ENCODE assay signal across 25 cellular contexts in genomic region chr2:21715865-21716264, GRCh38.
A peak's percentile ranks its signal among the peaks of the same experiment; 100 is the strongest.
DNase-seq lines count a peak whose midpoint lies in the region; ATAC-seq and TF ChIP-seq lines count a peak whose summit lies in the region.
"Had no signal": no experiment of that assay in that cellular context is flagged by ENCODE, and none has a peak within 500 bp of the region (broad histone marks: within the 10 kb centered on the region; RNA-seq: fewer than 3 reads in every experiment).

No MANE protein-coding gene starts in this region.

- no peaks in the 10 kb centered on the region for H3K79me2 ChIP-seq in mesendoderm (ENCODE audit: control insufficient read depth, insufficient read depth, low read length)
- H3K79me2 ChIP-seq: parathyroid adenoma had no signal

- no peaks in the 10 kb centered on the region for H3K27me3 ChIP-seq in heart right ventricle
- H3K27me3 ChIP-seq in mesendoderm (ENCODE audit: insufficient read depth, low read length, poor library complexity), result no peaks in the 10 kb centered on the region
- H3K27me3 ChIP-seq: adrenal gland, body of pancreas, SJSA1, thyroid gland had no signal

- no peak overlapping the region for H3K4me2 ChIP-seq in mesendoderm (ENCODE audit: low read length)

- H3K4me1 ChIP-seq in heart right ventricle (peaks cover 0 to 7% (median 0%) of the 10 kb centered on the region in 9 donors), mesendoderm (ENCODE audit: control insufficient read depth, low read depth, low read length) (no peaks in the 10 kb centered on the region)
- H3K4me1 ChIP-seq: adrenal gland, body of pancreas, parathyroid adenoma, SJSA1, thyroid gland had no signal

- H3K36me3 ChIP-seq in heart right ventricle (no peaks in the 10 kb centered on the region), mesendoderm (ENCODE audit: control insufficient read depth, insufficient read depth, low read length) (no peaks in the 10 kb centered on the region)
- H3K36me3 ChIP-seq: adrenal gland, SJSA1, thyroid gland had no signal

- H4K5ac ChIP-seq in mesendoderm (ENCODE audit: low read length), result no peak overlapping the region

- intact Hi-C loops in heart right ventricle (cut with DNase I), result no loop called here

- H2AK5ac ChIP-seq in mesendoderm (ENCODE audit: low read length), result no peak overlapping the region

- H3K27ac ChIP-seq in heart right ventricle (no peak overlapping the region), mesendoderm (ENCODE audit: low read depth, low read length) (no peak overlapping the region)
- H3K27ac ChIP-seq: adrenal gland, body of pancreas, parathyroid adenoma, SJSA1, thyroid gland had no signal

- no peak overlapping the region for H4K8ac ChIP-seq in mesendoderm (ENCODE audit: low read depth, low read length)

- no peak for TF ChIP-seq CTCF in heart right ventricle (IDR thresholded peaks at IDR 0.05)

- H2BK5ac ChIP-seq in mesendoderm (ENCODE audit: low read length), result no peak overlapping the region

- H3K4me3 ChIP-seq in heart right ventricle, result no peak overlapping the region
- H3K4me3 ChIP-seq in mesendoderm (ENCODE audit: low read length), result no peak overlapping the region
- H3K4me3 ChIP-seq: adrenal gland, body of pancreas, SJSA1, thyroid gland had no signal

- no peak overlapping the region for H2BK120ac ChIP-seq in mesendoderm (ENCODE audit: low read depth, low read length)

- H3K9me3 ChIP-seq in heart right ventricle, result no peaks in the 10 kb centered on the region
- H3K9me3 ChIP-seq: adrenal gland, body of pancreas, SJSA1, thyroid gland had no signal

- no peak overlapping the region for H2BK15ac ChIP-seq in mesendoderm (replicated peaks; ENCODE audit: low read depth)

- H3K79me1 ChIP-seq in mesendoderm (ENCODE audit: low read length), result no peaks in the 10 kb centered on the region

- H3K4ac ChIP-seq in mesendoderm (ENCODE audit: low read depth, low read length), result no peak overlapping the region

- no peak overlapping the region for H3K9ac ChIP-seq in mesendoderm (ENCODE audit: low read length)
- H3K9ac ChIP-seq: parathyroid adenoma had no signal

- ATAC-seq in heart right ventricle (peak in 7 of 8 donors; percentile 44 to 85 (median 74)), GM21786 (IDR thresholded peaks at IDR 0.05; ENCODE audit: unreplicated experiment) (no peak)
- ATAC-seq: activated CD4-positive, CD25-positive, alpha-beta regulatory T cell treated with anti-CD3 and anti-CD28 coated beads, Interleukin-2, amount 50 U/mL, for 24 hours; body of pancreas; left lobe of liver; naive thymus-derived CD4-positive, alpha-beta T cell; stimulated activated naive B cell treated with anti-CD40 and anti-IgM and Interleukin-4, amounts not matched to agents 10 μg/mL and 1 μg/mL and 100 μg/mL, for 72 hours had no signal

- H3K23ac ChIP-seq in mesendoderm (ENCODE audit: low read length), result no peak overlapping the region

- DNase-seq in NCI-H2227 (lab: John Stamatoyannopoulos, UW; ENCODE audit: unreplicated experiment) (peak; percentile 2), NCI-H2227 treated with DMSO at 0.1 percent for 48 hours (lab: John Stamatoyannopoulos, UW) (no peak), heart right ventricle (peak; percentile 4 to 17), mesendoderm (peak; percentile 0), superior temporal gyrus (ENCODE audit: extremely low spot score) (peak; percentile 28), HCEC 1CT (no peak), HPDE6-E6E7 (ENCODE audit: extremely low spot score) (no peak)
- DNase-seq: 8988T; activated CD4-positive, alpha-beta memory T cell treated with anti-CD3 and anti-CD28 coated beads for 36 hours; activated CD8-positive, alpha-beta memory T cell treated with anti-CD3 and anti-CD28 coated beads, Interleukin-2, amount 50 U/mL, for 4 hours; activated naive CD4-positive, alpha-beta T cell treated with anti-CD3 and anti-CD28 coated beads for 36 hours; body of pancreas; CD4-positive, CD25-positive, alpha-beta regulatory T cell; effector CD8-positive, alpha-beta T cell; naive thymus-derived CD4-positive, alpha-beta T cell; NCI-H1694; stimulated activated naive B cell treated with anti-CD40 and anti-IgM and Interleukin-4, amounts not matched to agents 10 μg/mL and 1 μg/mL and 100 μg/mL, for 72 hours; T-helper 1 cell; thyroid gland had no signal

- WGBS in heart right ventricle, 2 donors, result 29 to 49% methylated on average over 4 of the region's 4 CpGs
- WGBS in mesendoderm (ENCODE audit: extremely low coverage, insufficient coverage, low lambda C conversion rate), result no CpG with 5 or more reads among the region's 4 CpGs

- no peak overlapping the region for H3K18ac ChIP-seq in mesendoderm (ENCODE audit: low read length)

- H3K56ac ChIP-seq in mesendoderm (ENCODE audit: low read length), result no peak overlapping the region

Comparison
In these comparisons a context has a peak if more than half of its experiments do, and no peak if none do; other contexts are left out.
1. DNase-seq: peak in NCI-H2227 (single experiment), heart right ventricle (2 of 2), mesendoderm (single experiment) and superior temporal gyrus (single experiment); none in NCI-H2227 treated with DMSO at 0.1 percent for 48 hours (single experiment), HCEC 1CT (single experiment) and HPDE6-E6E7 (single experiment).